In the genomic region with DNA sequence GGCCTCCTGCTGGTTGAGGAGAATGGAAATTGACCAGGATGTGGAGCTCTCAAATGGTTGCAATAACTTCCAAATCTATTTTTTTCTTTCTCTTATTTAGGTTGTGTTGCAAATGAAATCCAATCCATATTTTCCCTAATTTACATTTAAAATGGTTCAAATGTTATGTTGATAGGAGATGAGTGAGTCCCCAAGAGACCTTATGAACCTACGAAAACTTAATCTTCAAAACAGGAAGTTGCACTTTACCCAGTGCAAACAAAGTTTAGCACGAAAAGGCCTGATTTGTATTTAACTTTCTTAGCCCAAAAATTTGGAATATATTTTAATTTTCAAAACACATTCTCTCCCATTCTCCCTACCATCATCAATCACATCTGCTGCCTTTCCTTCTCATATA, we compare ENCODE assay signal across 17 cellular contexts. TPM values are rescaled to one million over a fixed set of nuclear protein-coding genes. Genes with fewer than 3 reads are reported as not detected.
"Had no signal": no experiment of that assay in that cellular context is flagged by ENCODE, and none has a peak within 500 bp of the region (broad histone marks: within the 10 kb centered on the region; RNA-seq: fewer than 3 reads in every experiment).

No MANE protein-coding gene starts in this region.

- H3K4me1 ChIP-seq: testis, upper lobe of right lung had no signal

- H3K4me1 Mint-ChIP-seq: activated CD4-positive, alpha-beta T cell treated with anti-CD3 and anti-CD28 coated beads, Interleukin-2, amount 10 ng/mL, durations not matched to agents 24 days and 14 days had no signal

- H3K4me3 Mint-ChIP-seq: activated CD4-positive, alpha-beta T cell treated with anti-CD3 and anti-CD28 coated beads, Interleukin-2, amount 10 ng/mL, durations not matched to agents 24 days and 14 days; activated CD8-positive, alpha-beta memory T cell treated with anti-CD3 and anti-CD28 coated beads, Interleukin-2, amount 10 ng/mL, durations not matched to agents 7 days and 5 days; activated T-cell treated with anti-CD3 and anti-CD28 coated beads, Interleukin-2, amount 50 U/mL, for 24 hours; T-helper 1 cell treated with Interleukin-12 subunit alpha and Interleukin-12 subunit beta and Interleukin-4 antibody, amounts not matched to agents 30 μg/mL and 1 μg/mL, for 36 hours; WTC11 had no signal

- DNase-seq: activated CD4-positive, alpha-beta T cell treated with anti-CD3 and anti-CD28 coated beads, Interleukin-2, amount 10 ng/mL, durations not matched to agents 24 days and 14 days; activated CD8-positive, alpha-beta memory T cell treated with anti-CD3 and anti-CD28 coated beads, Interleukin-2, amount 10 ng/mL, durations not matched to agents 7 days and 5 days; activated gamma-delta T cell treated with Interleukin-2 at 50 U/mL for 16 hours; activated T-cell treated with anti-CD3 and anti-CD28 coated beads, Interleukin-2, amount 50 U/mL, for 24 hours; cortex of kidney; effector memory CD4-positive, alpha-beta T cell; kidney glomerular epithelial cell; right cardiac atrium; testis; upper lobe of right lung had no signal

- H3K36me3 Mint-ChIP-seq: activated CD8-positive, alpha-beta memory T cell treated with anti-CD3 and anti-CD28 coated beads, Interleukin-2, amount 10 ng/mL, durations not matched to agents 7 days and 5 days; WTC11 had no signal

- H3K36me3 ChIP-seq: neutrophil, upper lobe of right lung had no signal

- ATAC-seq: activated CD8-positive, alpha-beta memory T cell treated with anti-CD3 and anti-CD28 coated beads, Interleukin-2, amount 10 ng/mL, durations not matched to agents 7 days and 5 days; right cardiac atrium; upper lobe of right lung; WTC11 had no signal

- H3K27ac Mint-ChIP-seq: activated CD4-positive, alpha-beta T cell treated with anti-CD3 and anti-CD28 coated beads, Interleukin-2, amount 10 ng/mL, durations not matched to agents 24 days and 14 days; activated CD8-positive, alpha-beta memory T cell treated with anti-CD3 and anti-CD28 coated beads, Interleukin-2, amount 10 ng/mL, durations not matched to agents 7 days and 5 days; activated T-cell treated with anti-CD3 and anti-CD28 coated beads, Interleukin-2, amount 50 U/mL, for 24 hours; T-helper 1 cell treated with Interleukin-12 subunit alpha and Interleukin-12 subunit beta and Interleukin-4 antibody, amounts not matched to agents 30 μg/mL and 1 μg/mL, for 36 hours; WTC11 had no signal

- H3K27me3 Mint-ChIP-seq: activated CD4-positive, alpha-beta T cell treated with anti-CD3 and anti-CD28 coated beads, Interleukin-2, amount 10 ng/mL, durations not matched to agents 24 days and 14 days; activated CD8-positive, alpha-beta memory T cell treated with anti-CD3 and anti-CD28 coated beads, Interleukin-2, amount 10 ng/mL, durations not matched to agents 7 days and 5 days had no signal

- H3K4me3 ChIP-seq: hepatocyte, smooth muscle cell, testis, upper lobe of right lung had no signal

- H3K27me3 ChIP-seq: hepatocyte, neutrophil, testis, upper lobe of right lung had no signal

- H3K9me3 ChIP-seq: neutrophil, testis, upper lobe of right lung had no signal

- H3K27ac ChIP-seq: hepatocyte, neutrophil, testis, upper lobe of right lung had no signal

- H3K9me3 Mint-ChIP-seq: activated CD4-positive, alpha-beta T cell treated with anti-CD3 and anti-CD28 coated beads, Interleukin-2, amount 10 ng/mL, durations not matched to agents 24 days and 14 days; activated T-cell treated with anti-CD3 and anti-CD28 coated beads, Interleukin-2, amount 50 U/mL, for 24 hours; T-helper 1 cell treated with Interleukin-12 subunit alpha and Interleukin-12 subunit beta and Interleukin-4 antibody, amounts not matched to agents 30 μg/mL and 1 μg/mL, for 36 hours; WTC11 had no signal

RNA-seq across cellular contexts. Expression of a gene that starts 59.3 kb away (rescaled TPM):
- total RNA-seq: activated CD4-positive, alpha-beta T cell treated with anti-CD3 and anti-CD28 coated beads, Interleukin-2, amount 10 ng/mL, durations not matched to agents 24 days and 14 days; activated CD8-positive, alpha-beta memory T cell treated with anti-CD3 and anti-CD28 coated beads, Interleukin-2, amount 10 ng/mL, durations not matched to agents 7 days and 5 days; epithelial cell of proximal tubule; liver; upper lobe of right lung had no signal
- polyA plus RNA-seq: liver, right cardiac atrium had no signal
